ENCODE assay signal across 24 cellular contexts in genomic region chr17:73980517-73980916, GRCh38.
"Had no signal": no experiment of that assay in that cellular context is flagged by ENCODE, and none has a peak within 500 bp of the region (broad histone marks: within the 10 kb centered on the region; RNA-seq: fewer than 3 reads in every experiment).

No MANE protein-coding gene starts in this region.

- H3K27ac ChIP-seq: left ventricle myocardium inferior, neural progenitor cell, ovary, prostate gland, skin epidermis, suprapubic skin, thoracic aorta, tibial artery, uterus had no signal

- H3K9me3 ChIP-seq: left ventricle myocardium inferior, ovary, prostate gland, suprapubic skin, thoracic aorta, tibial artery, uterus had no signal

- H3K4me1 ChIP-seq: left ventricle myocardium inferior, prostate gland, suprapubic skin, tibial artery, uterus had no signal

- H3K4me3 Mint-ChIP-seq: mesothelial cell of epicardium; naive B cell; natural killer cell; nephron progenitor cell; neural progenitor cell; stimulated activated effector memory CD8-positive, alpha-beta T cell treated with anti-CD3 and anti-CD28 coated beads, Interleukin-12 subunit alpha, Interleukin-12 subunit beta, amount 100 ng/mL, for 72 hours; stimulated activated naive CD8-positive, alpha-beta T cell treated with anti-CD3 and anti-CD28 coated beads, Interleukin-15, Interleukin-2, amounts not matched to agents 100 ng/mL and 50 ng/mL, for 24 hours had no signal

- H3K36me3 Mint-ChIP-seq: mesothelial cell of epicardium; naive B cell; natural killer cell; neural progenitor cell; stimulated activated effector memory CD8-positive, alpha-beta T cell treated with anti-CD3 and anti-CD28 coated beads, Interleukin-12 subunit alpha, Interleukin-12 subunit beta, amount 100 ng/mL, for 72 hours had no signal

- H3K9ac ChIP-seq: neural progenitor cell had no signal

- H3K4me1 Mint-ChIP-seq: stimulated activated effector memory CD8-positive, alpha-beta T cell treated with anti-CD3 and anti-CD28 coated beads, Interleukin-12 subunit alpha, Interleukin-12 subunit beta, amount 100 ng/mL, for 72 hours had no signal

- H3K36me3 ChIP-seq: left ventricle myocardium inferior, neural progenitor cell, ovary, prostate gland, suprapubic skin, thoracic aorta, tibial artery, uterus had no signal

- H3K27ac Mint-ChIP-seq: mesothelial cell of epicardium; natural killer cell; nephron progenitor cell; stimulated activated effector memory CD8-positive, alpha-beta T cell treated with anti-CD3 and anti-CD28 coated beads, Interleukin-12 subunit alpha, Interleukin-12 subunit beta, amount 100 ng/mL, for 72 hours; stimulated activated naive CD8-positive, alpha-beta T cell treated with anti-CD3 and anti-CD28 coated beads, Interleukin-15, Interleukin-2, amounts not matched to agents 100 ng/mL and 50 ng/mL, for 24 hours had no signal

- H3K4me3 ChIP-seq: left ventricle myocardium inferior, lung, neural progenitor cell, ovary, prostate gland, skin epidermis, suprapubic skin, thoracic aorta, tibial artery, uterus had no signal

- H3K27me3 ChIP-seq: neural progenitor cell, ovary, uterus had no signal

- H3K9me3 Mint-ChIP-seq: mesothelial cell of epicardium; naive B cell; natural killer cell; nephron progenitor cell; neural progenitor cell; stimulated activated effector memory CD8-positive, alpha-beta T cell treated with anti-CD3 and anti-CD28 coated beads, Interleukin-12 subunit alpha, Interleukin-12 subunit beta, amount 100 ng/mL, for 72 hours; stimulated activated naive CD8-positive, alpha-beta T cell treated with anti-CD3 and anti-CD28 coated beads, Interleukin-15, Interleukin-2, amounts not matched to agents 100 ng/mL and 50 ng/mL, for 24 hours had no signal

- H3K4me2 ChIP-seq: neural progenitor cell had no signal

- DNase-seq: hypothalamus; islet precursor cell; left ventricle myocardium inferior; mesendoderm; naive B cell; natural killer cell; nephron progenitor cell; ovary; retina; right cardiac atrium; stimulated activated CD4-positive, alpha-beta T cell treated with anti-CD3 and anti-CD28 coated beads, Interleukin-4, amount 100 ng/mL, for 24 hours; stimulated activated naive CD4-positive, alpha-beta T cell; tibial artery; trophoblast cell; uterus had no signal
